Comparison of ENCODE assay signal across 26 cellular contexts in the genomic region with DNA sequence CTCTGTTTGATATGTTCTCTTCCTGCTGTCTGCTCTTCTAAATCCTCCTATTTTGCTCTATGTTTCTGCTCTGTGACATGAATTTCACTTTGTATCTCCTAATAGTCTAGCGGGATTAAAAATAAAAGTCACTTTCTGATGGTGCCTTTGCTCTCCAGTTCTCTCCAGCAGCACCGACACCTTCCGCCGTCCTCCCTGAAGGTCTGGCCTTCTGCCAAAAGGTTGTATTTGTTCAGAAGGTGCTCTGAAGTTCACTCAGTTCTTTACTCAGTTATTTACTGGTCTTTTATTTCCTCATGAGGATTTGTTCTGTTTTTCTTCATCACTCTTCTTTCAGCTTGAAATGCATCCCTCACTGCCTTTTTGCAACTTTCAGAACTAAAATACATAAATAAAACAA. TPM values are rescaled to one million over a fixed set of nuclear protein-coding genes. Genes with fewer than 3 reads are reported as not detected.
A peak's percentile ranks its signal among the peaks of the same experiment; 100 is the strongest.
DNase-seq lines count a peak whose midpoint lies in the region; ATAC-seq, FAIRE-seq and TF ChIP-seq lines count a peak whose summit lies in the region.
"Had no signal": no experiment of that assay in that cellular context is flagged by ENCODE, and none has a peak within 500 bp of the region (broad histone marks: within the 10 kb centered on the region; RNA-seq: fewer than 3 reads in every experiment).

No MANE protein-coding gene starts in this region.

- H3K4me1 ChIP-seq in PC-3 (ENCODE audit: insufficient read depth, low read length) (peaks cover 26% of the 10 kb centered on the region), transverse colon (peaks cover 0 to 7% (median 0%) of the 10 kb centered on the region in 4 donors), tibial nerve (no peaks in the 10 kb centered on the region)

- H3K9me3 ChIP-seq in PC-3 (ENCODE audit: low read length) (no peaks in the 10 kb centered on the region), transverse colon (no peaks in the 10 kb centered on the region), tibial nerve (no peaks in the 10 kb centered on the region)
- H3K9me3 ChIP-seq: esophagus squamous epithelium, thoracic aorta had no signal

- no peak for TF ChIP-seq EP300 in transverse colon (IDR thresholded peaks at IDR 0.05; ENCODE audit: low read depth)
- no peak for TF ChIP-seq EP300 in tibial nerve (IDR thresholded peaks at IDR 0.05)

- no peaks in the 10 kb centered on the region for H3K36me3 ChIP-seq in PC-3 (ENCODE audit: low read depth, low read length)
- H3K36me3 ChIP-seq in transverse colon = no peaks in the 10 kb centered on the region
- H3K36me3 ChIP-seq in tibial nerve = no peaks in the 10 kb centered on the region
- H3K36me3 ChIP-seq: esophagus squamous epithelium, left lung, thoracic aorta had no signal

- H3F3A ChIP-seq in PC-3 (ENCODE audit: low read length, unreplicated experiment) = no peaks in the 10 kb centered on the region

- H3K4me1 Mint-ChIP-seq in activated naive CD8-positive, alpha-beta T cell (ENCODE audit: low read depth) = peaks cover 18% of the 10 kb centered on the region
- peaks cover 12% of the 10 kb centered on the region for H3K4me1 Mint-ChIP-seq in activated naive CD8-positive, alpha-beta T cell treated with anti-CD3 and anti-CD28 coated beads for 36 hours
- H3K4me1 Mint-ChIP-seq: natural killer cell had no signal

- WGBS in transverse colon (ENCODE audit: low coverage in 1 of 2), 2 donors = 46 to 49% methylated on average over 4 of the region's 4 CpGs
- 54 to 62% methylated on average over 4 of the region's 4 CpGs for WGBS in tibial nerve, 2 donors

- peak overlapping the region; percentile 61 for H3K27ac Mint-ChIP-seq in activated naive CD8-positive, alpha-beta T cell
- H3K27ac Mint-ChIP-seq in activated naive CD8-positive, alpha-beta T cell treated with anti-CD3 and anti-CD28 coated beads for 36 hours = no peak overlapping the region
- H3K27ac Mint-ChIP-seq: CD14-positive monocyte, natural killer cell had no signal

- H2AFZ ChIP-seq in PC-3 (ENCODE audit: low read length) = no peak overlapping the region

- no peaks in the 10 kb centered on the region for H3K79me2 ChIP-seq in PC-3 (ENCODE audit: low read length)

- TF ChIP-seq CTCF in PC-3 (conservative IDR thresholded peaks at IDR 0.05; ENCODE audit: low read depth, low read length) = no peak
- no peak for TF ChIP-seq CTCF in transverse colon (IDR thresholded peaks at IDR 0.05)
- TF ChIP-seq CTCF in tibial nerve (IDR thresholded peaks at IDR 0.05) = no peak

- no peak overlapping the region for H3K27ac ChIP-seq in PC-3 (ENCODE audit: low read length)
- no peak overlapping the region for H3K27ac ChIP-seq in transverse colon
- no peak overlapping the region for H3K27ac ChIP-seq in tibial nerve
- H3K27ac ChIP-seq: coronary artery, esophagus squamous epithelium, left lung, thoracic aorta had no signal

- in situ Hi-C loops in transverse colon (cut with MboI; ENCODE audit: low pct_ligation_motif_present in 1 of 4, low pct_unique_long_range_greater_than_20kb in 1 of 4, low sequenced_read_pairs in 3 of 4) = loop anchor here in 2 of 4 donors (10.0 kb wide), 3 partner anchors 55 to 175 kb away; a partner anchor contains a TSS

- H3K27me3 ChIP-seq in PC-3 (ENCODE audit: low read length) (no peaks in the 10 kb centered on the region), transverse colon (no peaks in the 10 kb centered on the region), tibial nerve (no peaks in the 10 kb centered on the region)
- H3K27me3 ChIP-seq: esophagus squamous epithelium, left lung had no signal

- no peaks in the 10 kb centered on the region for H4K20me1 ChIP-seq in PC-3 (ENCODE audit: low read length)

- H3K9me3 Mint-ChIP-seq in activated naive CD8-positive, alpha-beta T cell (ENCODE audit: low read depth) = no peaks in the 10 kb centered on the region
- H3K9me3 Mint-ChIP-seq in activated naive CD8-positive, alpha-beta T cell treated with anti-CD3 and anti-CD28 coated beads for 36 hours = peaks cover 7% of the 10 kb centered on the region
- H3K9me3 Mint-ChIP-seq: activated T-cell treated with anti-CD3 and anti-CD28 coated beads, Interleukin-2, amount 50 U/mL, for 4 hours; natural killer cell had no signal

- no peaks in the 10 kb centered on the region for H3K9me2 ChIP-seq in PC-3 (replicated peaks; ENCODE audit: low read length)

- H3K4me3 ChIP-seq in PC-3 (ENCODE audit: low read length) = no peak overlapping the region
- H3K4me3 ChIP-seq in transverse colon = no peak overlapping the region
- H3K4me3 ChIP-seq in tibial nerve = no peak overlapping the region
- H3K4me3 ChIP-seq: coronary artery, esophagus squamous epithelium, left lung, thoracic aorta had no signal

- no peak overlapping the region for H3K9ac ChIP-seq in PC-3 (ENCODE audit: low read length)

- no peak for DNase-seq in activated naive CD8-positive, alpha-beta T cell treated with anti-CD3 and anti-CD28 coated beads for 36 hours
- DNase-seq in PC-3 (peak; percentile 41), left colon (peak; percentile 59 to 68), transverse colon (peak; percentile 56), tibial nerve (ENCODE audit: low spot score in 2 of 2) (no peak), GM12891 (ENCODE audit: insufficient read length, low spot score) (no peak)
- DNase-seq: activated CD4-positive, alpha-beta T cell treated with anti-CD3 and anti-CD28 coated beads for 4 hours; activated naive CD4-positive, alpha-beta T cell; activated T-cell treated with anti-CD3 and anti-CD28 coated beads, Interleukin-2, amount 50 U/mL, for 4 hours; esophagus squamous epithelium; left lung; natural killer cell; NCI-H187; right cardiac atrium; stimulated activated naive CD4-positive, alpha-beta T cell treated with Interleukin-2 at 50 U/mL for 16 hours had no signal

- no peak overlapping the region for H3K4me2 ChIP-seq in PC-3 (ENCODE audit: low read length)

- FAIRE-seq in GM12891 (lab: Jason Lieb, UNC) = no peak
- FAIRE-seq: frontal cortex had no signal

- H3K27me3 Mint-ChIP-seq in activated naive CD8-positive, alpha-beta T cell = no peaks in the 10 kb centered on the region
- no peaks in the 10 kb centered on the region for H3K27me3 Mint-ChIP-seq in activated naive CD8-positive, alpha-beta T cell treated with anti-CD3 and anti-CD28 coated beads for 36 hours

- intact Hi-C loops in PC-3 (cut with micrococcal nuclease) (loop anchor here (5.0 to 10.0 kb wide), 3 partner anchors 38 to 415 kb away; a partner anchor contains a TSS), left colon (cut with DNase I, micrococcal nuclease) (loop anchor here in 1 of 2 donors (10.0 kb wide), 1 partner anchor 95 kb away; no protein-coding TSS in a partner anchor), transverse colon (cut with DNase I; ENCODE audit: low total_unique reads) (no loop called here)

- no peak overlapping the region for H3K4me3 Mint-ChIP-seq in activated naive CD8-positive, alpha-beta T cell
- H3K4me3 Mint-ChIP-seq in activated naive CD8-positive, alpha-beta T cell treated with anti-CD3 and anti-CD28 coated beads for 36 hours = no peak overlapping the region
- H3K4me3 Mint-ChIP-seq: activated T-cell treated with anti-CD3 and anti-CD28 coated beads, Interleukin-2, amount 50 U/mL, for 4 hours; CD14-positive monocyte; natural killer cell had no signal

- ATAC-seq in PC-3 (no peak), left colon (peak; percentile 94), GM18511 (IDR thresholded peaks at IDR 0.05; ENCODE audit: unreplicated experiment) (no peak)
- ATAC-seq: activated T-cell treated with anti-CD3 and anti-CD28 coated beads, Interleukin-2, amount 50 U/mL, for 4 hours; left lung; natural killer cell; right cardiac atrium had no signal

- BruUV-seq in PC-3 (replicated peaks; lab: Mats Ljungman, UMichigan) = no TSS peak

- H3K36me3 Mint-ChIP-seq in activated naive CD8-positive, alpha-beta T cell = peaks cover 19% of the 10 kb centered on the region
- peaks cover 5% of the 10 kb centered on the region for H3K36me3 Mint-ChIP-seq in activated naive CD8-positive, alpha-beta T cell treated with anti-CD3 and anti-CD28 coated beads for 36 hours
- H3K36me3 Mint-ChIP-seq: natural killer cell had no signal

- TF ChIP-seq POLR2A in transverse colon (IDR thresholded peaks at IDR 0.05) (no peak), tibial nerve (IDR thresholded peaks at IDR 0.05) (no peak), GM12891 (IDR thresholded peaks at IDR 0.05; ENCODE audit: low read depth, low read length) (no peak)

- POLR2A ChIA-PET in PC-3 (lab: Charles Lee; ENCODE audit: unreplicated experiment) = no interaction called here

- CTCF ChIA-PET in PC-3 (lab: Charles Lee) = no interaction called here

TF ChIP-seq in GM12891, 5 proteins besides CTCF, POLR2A, EP300 and RAD21 (continues in another document):
- TF ChIP-seq PAX5 (IDR thresholded peaks at IDR 0.05; ENCODE audit: insufficient read depth, low read length, severe bottlenecking) (no peak), TAF1 (IDR thresholded peaks at IDR 0.05; ENCODE audit: low read depth, low read length) (no peak), SPI1 (IDR thresholded peaks at IDR 0.05; ENCODE audit: low read depth, low read length) (no peak)

RNA-seq across cellular contexts. Expression of a gene that starts 11.2 kb away (rescaled TPM):
- total RNA-seq in activated naive CD8-positive, alpha-beta T cell treated with anti-CD3 and anti-CD28 coated beads for 36 hours = 1 to 10 TPM; 2.3 to 3.4 TPM
- 43.9 and 46.4 TPM in 2 replicates for total RNA-seq in PC-3 (2014; rRNA removed)
- total RNA-seq in left colon = 10 to 100 TPM; 18.2 to 25.1 TPM
- 10 to 100 TPM; 21.1 to 29.9 (median 24.8) TPM for total RNA-seq in transverse colon
- total RNA-seq in tibial nerve = 1 to 10 TPM in 1 of 4 donors, under 1 TPM in 1, not detected in 2; 0.87 to 3.6 TPM
- polyA plus RNA-seq in GM12891 (2012; ENCODE audit: low read depth, missing spikeins) = 0.72 TPM
- total RNA-seq: NCI-H460, osteocyte, RPMI7951, SK-MEL-5 had no signal

RNA-seq across cellular contexts. Expression of a gene that starts 23.4 kb away (rescaled TPM):
- not detected for total RNA-seq in activated naive CD8-positive, alpha-beta T cell treated with anti-CD3 and anti-CD28 coated beads for 36 hours
- total RNA-seq in PC-3 (2014; rRNA removed) (not detected in 2 replicates), left colon (not detected), transverse colon (not detected), tibial nerve (not detected)
- not detected for polyA plus RNA-seq in GM12891 (2012; ENCODE audit: low read depth, missing spikeins)
- total RNA-seq: activated T-cell treated with anti-CD3 and anti-CD28 coated beads, Interleukin-2, amount 50 U/mL, for 4 hours; esophagus squamous epithelium; frontal cortex; left lung; NCI-H460; osteocyte; right cardiac atrium; RPMI7951; SK-MEL-5; T-helper 1 cell treated with Interleukin-12 subunit alpha and Interleukin-12 subunit beta and Interleukin-4 antibody, amounts not matched to agents 30 ng/mL and 1 ng/mL, for 36 hours had no signal
- polyA plus RNA-seq: CD14-positive monocyte, right cardiac atrium had no signal

RNA-seq across cellular contexts. Expression of a gene that starts 38.7 kb away (rescaled TPM):
- total RNA-seq in activated naive CD8-positive, alpha-beta T cell treated with anti-CD3 and anti-CD28 coated beads for 36 hours = 100 to 1,000 TPM; 116 to 118 TPM
- total RNA-seq in PC-3 (2014; rRNA removed) = 103 and 108 TPM in 2 replicates
- total RNA-seq in left colon = 10 to 100 TPM; 70.1 to 84.4 TPM
- total RNA-seq in transverse colon = 100 to 1,000 TPM in 2 of 4 donors, 10 to 100 TPM in 2; 45.2 to 217 (median 110) TPM
- total RNA-seq in tibial nerve = 10 to 100 TPM; 57.5 to 96.9 (median 72.7) TPM
- polyA plus RNA-seq in GM12891 (2012; ENCODE audit: low read depth, missing spikeins) = 69.6 TPM

RNA-seq across cellular contexts. Expression of a gene that starts 57.4 kb away (rescaled TPM):
- total RNA-seq in activated naive CD8-positive, alpha-beta T cell treated with anti-CD3 and anti-CD28 coated beads for 36 hours = 1 to 10 TPM; 1.7 to 2.0 TPM
- total RNA-seq in PC-3 (2014; rRNA removed) = 6.9 and 7.7 TPM in 2 replicates
- 1 to 10 TPM in 1 of 2 donors, under 1 TPM in 1; 0.27 to 3.4 TPM for total RNA-seq in left colon
- 10 to 100 TPM in 1 of 4 donors, 1 to 10 TPM in 3; 2.2 to 33.4 (median 4.7) TPM for total RNA-seq in transverse colon
- total RNA-seq in tibial nerve = 1 to 10 TPM; 1.2 to 9.0 (median 1.5) TPM
- 0.03 TPM for polyA plus RNA-seq in GM12891 (2012; ENCODE audit: low read depth, missing spikeins)
- total RNA-seq: RPMI7951, SK-MEL-5 had no signal

RNA-seq across cellular contexts. Expression of a gene that starts 57.8 kb away (rescaled TPM):
- not detected for total RNA-seq in activated naive CD8-positive, alpha-beta T cell treated with anti-CD3 and anti-CD28 coated beads for 36 hours
- total RNA-seq in PC-3 (2014; rRNA removed) (not detected in 2 replicates), left colon (not detected), transverse colon (not detected), tibial nerve (not detected)
- polyA plus RNA-seq in GM12891 (2012; ENCODE audit: low read depth, missing spikeins) = not detected
- total RNA-seq: activated T-cell treated with anti-CD3 and anti-CD28 coated beads, Interleukin-2, amount 50 U/mL, for 4 hours; frontal cortex; left lung; natural killer cell; NCI-H460; osteocyte; right cardiac atrium; RPMI7951; SK-MEL-5; T-helper 1 cell treated with Interleukin-12 subunit alpha and Interleukin-12 subunit beta and Interleukin-4 antibody, amounts not matched to agents 30 ng/mL and 1 ng/mL, for 36 hours had no signal
- polyA plus RNA-seq: CD14-positive monocyte, right cardiac atrium had no signal

Comparison
In these comparisons a context has a peak if more than half of its experiments do, and no peak if none do; other contexts are left out.
1. DNase-seq: peak in PC-3 (single experiment), left colon (2 of 2) and transverse colon (single experiment); none in activated naive CD8-positive, alpha-beta T cell treated with anti-CD3 and anti-CD28 coated beads for 36 hours (single experiment), tibial nerve (0 of 2) and GM12891 (single experiment).